In the genomic region with DNA sequence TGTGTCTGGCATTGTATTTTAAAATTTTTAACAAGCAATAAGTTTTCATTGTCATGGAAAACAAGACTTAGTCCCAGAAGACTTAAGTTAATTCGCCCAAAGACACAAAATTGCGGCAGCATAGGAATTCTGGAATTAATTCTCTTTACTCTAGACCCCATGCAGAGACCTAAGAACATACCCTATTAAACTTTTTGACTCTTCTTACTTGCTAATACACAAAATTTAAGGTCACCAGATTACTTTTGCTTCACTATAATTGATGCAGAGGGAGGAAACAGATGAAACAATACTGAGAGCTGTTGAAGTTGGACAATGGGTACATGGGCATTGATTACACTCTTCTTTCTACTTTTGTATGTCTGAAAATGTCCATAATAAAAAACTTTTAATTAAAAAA, we compare ENCODE assay signal across 20 cellular contexts. TPM values are rescaled to one million over a fixed set of nuclear protein-coding genes. Genes with fewer than 3 reads are reported as not detected.
DNase-seq lines count a peak whose midpoint lies in the region; ATAC-seq, FAIRE-seq and TF ChIP-seq lines count a peak whose summit lies in the region.
"Had no signal": no experiment of that assay in that cellular context is flagged by ENCODE, and none has a peak within 500 bp of the region (broad histone marks: within the 10 kb centered on the region; RNA-seq: fewer than 3 reads in every experiment).

No MANE protein-coding gene starts in this region.

- no peak for TF ChIP-seq CTCF in RWPE1 (conservative IDR thresholded peaks at IDR 0.05; ENCODE audit: low read depth)
- no peak for TF ChIP-seq CTCF in endothelial cell (IDR thresholded peaks at IDR 0.05; ENCODE audit: unreplicated experiment)

- H3K36me3 Mint-ChIP-seq in T-helper 17 cell (ENCODE audit: low read depth) (peaks cover 5% of the 10 kb centered on the region), endothelial cell (ENCODE audit: low read depth, unreplicated experiment) (peaks cover 21% of the 10 kb centered on the region)

- DNase-seq in RWPE1 (ENCODE audit: low spot score) (no peak), T-helper 17 cell (no peak), endothelial cell (ENCODE audit: low spot score) (no peak), GM19239 (ENCODE audit: insufficient read length, low spot score) (no peak), midbrain (lab: John Stamatoyannopoulos, UW) (no peak)
- DNase-seq: AML-193; Caco-2; Calu3; CD4-positive, alpha-beta T cell; CD8-positive, alpha-beta T cell; DMS79 treated with DMSO at 0.1 percent for 48 hours; GF-D8 had no signal

- H3K27ac Mint-ChIP-seq in T-helper 17 cell = peak overlapping the region; percentile 53
- H3K27ac Mint-ChIP-seq in endothelial cell (ENCODE audit: unreplicated experiment) = no peak overlapping the region
- H3K27ac Mint-ChIP-seq: B cell; CD4-positive, alpha-beta T cell; CD8-positive, alpha-beta T cell had no signal

- ATAC-seq in T-helper 17 cell = no peak
- ATAC-seq: A549; CD8-positive, alpha-beta T cell had no signal

- H3K4me1 Mint-ChIP-seq in T-helper 17 cell (peaks cover 33% of the 10 kb centered on the region), endothelial cell (ENCODE audit: unreplicated experiment) (no peaks in the 10 kb centered on the region)

- no peaks in the 10 kb centered on the region for H3K9me3 Mint-ChIP-seq in endothelial cell (ENCODE audit: unreplicated experiment)
- H3K9me3 Mint-ChIP-seq: CD4-positive, alpha-beta T cell; CD8-positive, alpha-beta T cell had no signal

- peak overlapping the region; percentile 33; the same call in 1 of the 2 replicates for H3K27ac ChIP-seq in RWPE1
- H3K27ac ChIP-seq: 22Rv1; A549; BLaER1 treated with 17β-estradiol and CSF1 and Interleukin-3, amounts not matched to agents 10 nM and 100 nM; C4-2B had no signal

- H3K4me3 Mint-ChIP-seq in T-helper 17 cell (no peak overlapping the region), endothelial cell (ENCODE audit: unreplicated experiment) (peak overlapping the region; percentile 22)
- H3K4me3 Mint-ChIP-seq: B cell; CD4-positive, alpha-beta T cell; CD8-positive, alpha-beta T cell had no signal

- CTCF ChIA-PET in RWPE1 (lab: Yijun Ruan, JAX) = interaction anchor here (1.6 kb wide), 1 partner anchor 106 kb away, joined by 4 read pairs; no protein-coding TSS in a partner anchor

- H3K9me3 ChIP-seq in T-helper 17 cell (ENCODE audit: control insufficient read depth, low read length, poor library complexity, severe bottlenecking) = no peaks in the 10 kb centered on the region
- H3K9me3 ChIP-seq: A549, Caco-2 had no signal

- POLR2A ChIA-PET in RWPE1 (lab: Yijun Ruan, JAX; ENCODE audit: low non-redundant PET) = no interaction called here

- no peak for FAIRE-seq in GM19239 (lab: Jason Lieb, UNC)
- FAIRE-seq: A549, D721Med, G401.6, GM12891 had no signal

- H3K27me3 Mint-ChIP-seq in T-helper 17 cell = no peaks in the 10 kb centered on the region
- peaks cover 1% of the 10 kb centered on the region for H3K27me3 Mint-ChIP-seq in endothelial cell (ENCODE audit: unreplicated experiment)
- H3K27me3 Mint-ChIP-seq: B cell; CD4-positive, alpha-beta T cell had no signal

RNA-seq across cellular contexts. Expression of a gene that starts 12.6 kb away (rescaled TPM):
- total RNA-seq in T-helper 17 cell (100 to 1,000 TPM; 124 to 164 TPM), endothelial cell (ENCODE audit: unreplicated experiment) (57.0 TPM)
